Comparison of ENCODE assay signal across 19 cellular contexts in the genomic region with DNA sequence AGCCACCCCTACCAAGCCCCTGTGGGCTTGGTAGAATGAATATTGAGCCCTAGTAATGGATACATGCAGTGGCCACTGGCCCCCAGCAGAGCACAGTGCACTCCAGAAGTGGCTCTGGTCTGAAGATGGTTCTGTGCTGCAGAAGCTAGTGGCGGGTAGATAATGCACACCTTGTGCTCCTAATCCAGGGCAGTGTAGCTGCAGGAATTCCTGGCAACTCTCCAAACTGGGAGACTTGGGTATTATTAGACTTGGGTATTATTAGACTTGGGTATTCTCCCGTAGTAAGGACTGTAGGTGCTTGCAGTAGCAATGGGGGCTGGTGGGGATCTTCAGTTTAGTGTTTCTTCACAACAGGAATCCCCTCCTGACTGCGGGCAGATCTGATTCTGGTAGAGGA. TPM values are rescaled to one million over a fixed set of nuclear protein-coding genes. Genes with fewer than 3 reads are reported as not detected.
DNase-seq lines count a peak whose midpoint lies in the region; ATAC-seq and TF ChIP-seq lines count a peak whose summit lies in the region.
"Had no signal": no experiment of that assay in that cellular context is flagged by ENCODE, and none has a peak within 500 bp of the region (broad histone marks: within the 10 kb centered on the region; RNA-seq: fewer than 3 reads in every experiment).

No MANE protein-coding gene starts in this region.

- H2BK15ac ChIP-seq in IMR-90 (ENCODE audit: low read depth, low read length), result no peak overlapping the region

- POLR2A ChIA-PET in activated CD4-positive, alpha-beta T cell treated with anti-CD3 and anti-CD28 coated beads, Interleukin-2, amount 10 ng/mL, durations not matched to agents 7 days and 5 days (lab: Charles Lee), result no interaction called here
- POLR2A ChIA-PET in IMR-90 (lab: Charles Lee; ENCODE audit: unreplicated experiment), result no interaction called here
- POLR2A ChIA-PET in Caco-2 (lab: Charles Lee), result no interaction called here

- peaks cover 3% of the 10 kb centered on the region; the same call in 1 of the 2 replicates for H4K20me1 ChIP-seq in IMR-90 (ENCODE audit: insufficient read depth, low read length)

- no peaks in the 10 kb centered on the region for H3K27me3 Mint-ChIP-seq in activated CD4-positive, alpha-beta T cell treated with anti-CD3 and anti-CD28 coated beads, Interleukin-2, amount 10 ng/mL, durations not matched to agents 7 days and 5 days
- H3K27me3 Mint-ChIP-seq in CD14-positive monocyte (ENCODE audit: low read depth in 3 of 3), result peaks cover 0 to 2% (median 0%) of the 10 kb centered on the region in 3 donors
- no peaks in the 10 kb centered on the region for H3K27me3 Mint-ChIP-seq in Caco-2 (ENCODE audit: insufficient read depth, unreplicated experiment)
- H3K27me3 Mint-ChIP-seq: CD8-positive, alpha-beta memory T cell had no signal

- H3K4ac ChIP-seq in IMR-90 (ENCODE audit: low read depth, low read length), result no peak overlapping the region

- no peak overlapping the region for H3K4me3 Mint-ChIP-seq in activated CD4-positive, alpha-beta T cell treated with anti-CD3 and anti-CD28 coated beads, Interleukin-2, amount 10 ng/mL, durations not matched to agents 7 days and 5 days
- H3K4me3 Mint-ChIP-seq in CD14-positive monocyte (no peak overlapping the region), Caco-2 (ENCODE audit: unreplicated experiment) (no peak overlapping the region)
- H3K4me3 Mint-ChIP-seq: CD8-positive, alpha-beta memory T cell had no signal

- no peak overlapping the region for H4K5ac ChIP-seq in IMR-90 (ENCODE audit: low read depth, low read length)

- CTCF ChIA-PET in activated CD4-positive, alpha-beta T cell treated with anti-CD3 and anti-CD28 coated beads, Interleukin-2, amount 10 ng/mL, durations not matched to agents 7 days and 5 days (lab: Charles Lee), result interaction anchor here (0.6 to 1.1 kb wide), 3 partner anchors 14 to 50 kb away, joined by 3 to 4 read pairs (median 3); no protein-coding TSS in a partner anchor
- CTCF ChIA-PET in IMR-90 (lab: Yijun Ruan, JAX), result interaction anchor here (1.4 kb wide), 1 partner anchor 16 kb away, joined by 3 read pairs; no protein-coding TSS in a partner anchor
- CTCF ChIA-PET in Caco-2 (lab: Charles Lee), result no interaction called here

- H4K8ac ChIP-seq in IMR-90 (ENCODE audit: low read depth in 2 of 2, low read length in 2 of 2), result no peak overlapping the region

- no peak overlapping the region for H2BK5ac ChIP-seq in IMR-90 (ENCODE audit: low read depth, low read length, poor library complexity, severe bottlenecking)

- no peak overlapping the region for H2BK20ac ChIP-seq in IMR-90 (ENCODE audit: low read depth, low read length)

- H3K18ac ChIP-seq in IMR-90 (ENCODE audit: low read depth, low read length), result no peak overlapping the region

- peaks cover 72% of the 10 kb centered on the region for H3K36me3 Mint-ChIP-seq in activated CD4-positive, alpha-beta T cell treated with anti-CD3 and anti-CD28 coated beads, Interleukin-2, amount 10 ng/mL, durations not matched to agents 7 days and 5 days (ENCODE audit: low read depth)
- H3K36me3 Mint-ChIP-seq in CD14-positive monocyte (peaks cover 44 to 77% of the 10 kb centered on the region in 2 donors), Caco-2 (ENCODE audit: insufficient read depth, unreplicated experiment) (peaks cover 81% of the 10 kb centered on the region)

- H3K27me3 ChIP-seq in IMR-90 (ENCODE audit: control insufficient read depth, insufficient read depth, low read length) (no peaks in the 10 kb centered on the region), Caco-2 (replicated peaks; ENCODE audit: control insufficient read depth, insufficient read depth, low read length) (no peaks in the 10 kb centered on the region)
- H3K27me3 ChIP-seq: BLaER1 had no signal

- H3K36me3 ChIP-seq in IMR-90 (ENCODE audit: control insufficient read depth, insufficient read depth, low read length) (peaks cover 10% of the 10 kb centered on the region), Caco-2 (ENCODE audit: control insufficient read depth, insufficient read depth, low read length) (peaks cover 3% of the 10 kb centered on the region; the same call in 1 of the 2 replicates)

- no peaks in the 10 kb centered on the region for H3K4me1 Mint-ChIP-seq in activated CD4-positive, alpha-beta T cell treated with anti-CD3 and anti-CD28 coated beads, Interleukin-2, amount 10 ng/mL, durations not matched to agents 7 days and 5 days
- H3K4me1 Mint-ChIP-seq in CD14-positive monocyte (no peaks in the 10 kb centered on the region), Caco-2 (ENCODE audit: low read depth, unreplicated experiment) (no peaks in the 10 kb centered on the region)

- peaks cover 2% of the 10 kb centered on the region; the same call in 1 of the 2 replicates for H3K9me1 ChIP-seq in IMR-90 (ENCODE audit: insufficient read depth, low read length)

- H3K9me3 Mint-ChIP-seq in activated CD4-positive, alpha-beta T cell treated with anti-CD3 and anti-CD28 coated beads, Interleukin-2, amount 10 ng/mL, durations not matched to agents 7 days and 5 days, result no peaks in the 10 kb centered on the region
- H3K9me3 Mint-ChIP-seq in CD14-positive monocyte (no peaks in the 10 kb centered on the region), Caco-2 (ENCODE audit: unreplicated experiment) (no peaks in the 10 kb centered on the region)
- H3K9me3 Mint-ChIP-seq: CD8-positive, alpha-beta memory T cell had no signal

- DNase-seq in activated CD4-positive, alpha-beta T cell treated with anti-CD3 and anti-CD28 coated beads, Interleukin-2, amount 10 ng/mL, durations not matched to agents 7 days and 5 days, result no peak
- no peak for DNase-seq in activated CD4-positive, alpha-beta T cell treated with anti-CD3 and anti-CD28 coated beads for 1 hour
- DNase-seq in CD14-positive monocyte (ENCODE audit: low spot score) (no peak), IMR-90 (no peak), myocyte (ENCODE audit: low read depth) (peak; percentile 13), Ammon's horn (ENCODE audit: low spot score) (no peak), NCI-H1105 treated with DMSO at 0.1 percent for 48 hours (lab: John Stamatoyannopoulos, UW) (no peak), Caco-2 (no peak)
- DNase-seq: CD8-positive, alpha-beta memory T cell; DMS79 treated with DMSO at 0.1 percent for 48 hours; KG1; MV-4-11; NCI-H1436; NCI-H1930; NCI-H2171; NCI-H446 treated with DMSO at 0.1 percent for 48 hours; SW 1271 had no signal

- dilution Hi-C loops in IMR-90 (cut with HindIII; ENCODE audit: low sequenced_read_pairs, unreplicated experiment), result no loop called here

- no peak for TF ChIP-seq POLR2A in IMR-90 (IDR thresholded peaks at IDR 0.05; ENCODE audit: low read depth, low read length)

- H3K27ac ChIP-seq in IMR-90 (ENCODE audit: insufficient read depth, low read length), result no peak overlapping the region
- H3K27ac ChIP-seq: A549, BLaER1 had no signal

- H4K91ac ChIP-seq in IMR-90 (ENCODE audit: insufficient read depth, low read depth, low read length), result no peak overlapping the region

- no peak for ATAC-seq in IMR-90 (ENCODE audit: low read depth)
- ATAC-seq: A549 had no signal

- no peak overlapping the region for H3K14ac ChIP-seq in IMR-90 (replicated peaks; ENCODE audit: low read depth, low read length)

- no peak overlapping the region for H3K23ac ChIP-seq in IMR-90 (ENCODE audit: low read depth, low read length)

- no peak overlapping the region for H3K4me2 ChIP-seq in IMR-90 (ENCODE audit: low read depth, low read length)
- H3K4me2 ChIP-seq: A549, BLaER1 had no signal

- H2BK120ac ChIP-seq in IMR-90 (ENCODE audit: low read depth, low read length), result no peak overlapping the region

- peaks cover 9 to 11% of the 10 kb centered on the region in 2 experiments; a peak in 3 of 4 replicates for H3K79me1 ChIP-seq in IMR-90 (ENCODE audit: low read depth in 1 of 2, low read length in 2 of 2)

- no TSS peak for BruUV-seq in IMR-90 (replicated peaks; lab: Mats Ljungman, UMichigan)
- no TSS peak for BruUV-seq in Caco-2 (replicated peaks; lab: Mats Ljungman, UMichigan)

- in situ Hi-C loops in IMR-90 (cut with MboI; ENCODE audit: low sequenced_read_pairs), result no loop called here

- no peak overlapping the region for H2AK9ac ChIP-seq in IMR-90 (replicated peaks; ENCODE audit: low read depth, low read length, poor library complexity)

- peak overlapping the region; percentile 11 for H2AFZ ChIP-seq in IMR-90 (replicated peaks; ENCODE audit: low read length, poor library complexity)

- no peaks in the 10 kb centered on the region for H3K9me3 ChIP-seq in IMR-90 (ENCODE audit: control insufficient read depth, insufficient read depth, low read length)
- no peaks in the 10 kb centered on the region for H3K9me3 ChIP-seq in Caco-2
- H3K9me3 ChIP-seq: A549, BLaER1 had no signal

- no peak overlapping the region for H3K56ac ChIP-seq in IMR-90 (ENCODE audit: extremely low read depth, insufficient read depth, low read length)

- TF ChIP-seq RAD21 in IMR-90 (IDR thresholded peaks at IDR 0.05; ENCODE audit: low read length), result no peak

- H3K4me1 ChIP-seq in IMR-90 (ENCODE audit: control insufficient read depth, insufficient read depth, low read length), result no peaks in the 10 kb centered on the region
- H3K4me1 ChIP-seq in Caco-2, result no peaks in the 10 kb centered on the region
- H3K4me1 ChIP-seq: A549, BLaER1 had no signal

- intact Hi-C loops in CD14-positive monocyte (cut with micrococcal nuclease), result no loop called here
- intact Hi-C loops in IMR-90 (cut with micrococcal nuclease), result loop anchor here (10.0 kb wide), 1 partner anchor 1183 kb away; no protein-coding TSS in a partner anchor
- intact Hi-C loops in Caco-2 (cut with micrococcal nuclease; ENCODE audit: unreplicated experiment), result no loop called here

- H3K27ac Mint-ChIP-seq in activated CD4-positive, alpha-beta T cell treated with anti-CD3 and anti-CD28 coated beads, Interleukin-2, amount 10 ng/mL, durations not matched to agents 7 days and 5 days, result peak overlapping the region; percentile 19
- H3K27ac Mint-ChIP-seq in CD14-positive monocyte, result peak overlapping the region in 6 of 7 donors; percentile 12 to 80 (median 52)
- H3K27ac Mint-ChIP-seq in Caco-2 (ENCODE audit: unreplicated experiment), result no peak overlapping the region
- H3K27ac Mint-ChIP-seq: CD8-positive, alpha-beta memory T cell had no signal

- no peak overlapping the region for H2AK5ac ChIP-seq in IMR-90 (ENCODE audit: low read depth, low read length)

- no peak overlapping the region for H3K9ac ChIP-seq in IMR-90 (ENCODE audit: low read depth, low read length)
- H3K9ac ChIP-seq: BLaER1 had no signal

- TF ChIP-seq CTCF in CD14-positive monocyte (IDR thresholded peaks at IDR 0.05), result no peak
- TF ChIP-seq CTCF in IMR-90 (conservative IDR thresholded peaks at IDR 0.05; ENCODE audit: low read depth, low read length), result no peak
- no peak for TF ChIP-seq CTCF in Caco-2 (IDR thresholded peaks at IDR 0.05; ENCODE audit: insufficient read depth in 1 of 2, low read depth in 1 of 2, low read length in 1 of 2, severe bottlenecking in 1 of 2, unreplicated experiment in 1 of 2)

- WGBS in IMR-90 (ENCODE audit: extremely low coverage in 2 of 2, insufficient read length in 1 of 2), 2 experiments, result no CpG with 5 or more reads among the region's 3 CpGs

- no peak overlapping the region for H3K4me3 ChIP-seq in IMR-90 (ENCODE audit: insufficient read depth, low read depth, low read length)
- H3K4me3 ChIP-seq in Caco-2 (ENCODE audit: low read depth, low read length), result no peak overlapping the region
- H3K4me3 ChIP-seq: A549, BLaER1 had no signal

RNA-seq across cellular contexts. Expression of gene NUSAP1, which starts 34.7 kb away (rescaled TPM):
- 100 to 1,000 TPM; 310 to 336 TPM for total RNA-seq in activated CD4-positive, alpha-beta T cell treated with anti-CD3 and anti-CD28 coated beads, Interleukin-2, amount 10 ng/mL, durations not matched to agents 7 days and 5 days
- polyA plus RNA-seq in CD14-positive monocyte (1 to 10 TPM; 2.4 to 3.5 TPM), IMR-90 (2012; rRNA removed) (59.2 and 61.7 TPM in 2 replicates)
- total RNA-seq in IMR-90 (2012; rRNA removed) (92.5 and 123 TPM in 2 replicates), myocyte (6.6 and 11.3 TPM in 2 replicates), Caco-2 (2022) (106 and 110 TPM in 2 replicates)
- 10.1 and 17.0 TPM in 2 replicates for polyA plus RNA-seq in IMR-90 (2012; cell fraction: cytosol; rRNA removed)
- 30.4 and 58.2 TPM in 2 replicates for polyA plus RNA-seq in IMR-90 (2012; cell fraction: nucleus; rRNA removed; ENCODE audit: low replicate concordance)
- 0.49 TPM for polyA plus RNA-seq in myocyte (2012)

RNA-seq across cellular contexts. Expression of gene NDUFAF1, which starts 34.9 kb away (rescaled TPM):
- 10 to 100 TPM; 13.4 to 14.7 TPM for total RNA-seq in activated CD4-positive, alpha-beta T cell treated with anti-CD3 and anti-CD28 coated beads, Interleukin-2, amount 10 ng/mL, durations not matched to agents 7 days and 5 days
- polyA plus RNA-seq in CD14-positive monocyte (10 to 100 TPM; 26.9 to 29.1 TPM), IMR-90 (2012; rRNA removed) (13.4 and 14.6 TPM in 2 replicates)
- total RNA-seq in IMR-90 (2012; rRNA removed) (16.8 and 28.3 TPM in 2 replicates), myocyte (42.1 and 50.1 TPM in 2 replicates), Caco-2 (2022) (13.3 and 18.3 TPM in 2 replicates)
- polyA plus RNA-seq in IMR-90 (2012; cell fraction: cytosol; rRNA removed), result 4.9 and 6.7 TPM in 2 replicates
- polyA plus RNA-seq in IMR-90 (2012; cell fraction: nucleus; rRNA removed; ENCODE audit: low replicate concordance), result 1.6 and 8.6 TPM in 2 replicates
- 27.1 TPM for polyA plus RNA-seq in myocyte (2012)

RNA-seq across cellular contexts. Expression of gene OIP5, which starts 35.0 kb away (rescaled TPM):
- 10 to 100 TPM; 18.9 to 21.9 TPM for total RNA-seq in activated CD4-positive, alpha-beta T cell treated with anti-CD3 and anti-CD28 coated beads, Interleukin-2, amount 10 ng/mL, durations not matched to agents 7 days and 5 days
- polyA plus RNA-seq in CD14-positive monocyte (under 1 TPM; 0.22 to 0.28 TPM), IMR-90 (2012; rRNA removed) (5.4 and 5.5 TPM in 2 replicates)
- total RNA-seq in IMR-90 (2012; rRNA removed) (4.1 and 7.5 TPM in 2 replicates), myocyte (0.78 TPM in 1 of 2 replicates, not detected in the other), Caco-2 (2022) (23.4 and 26.4 TPM in 2 replicates)
- 3.9 and 4.5 TPM in 2 replicates for polyA plus RNA-seq in IMR-90 (2012; cell fraction: cytosol; rRNA removed)
- polyA plus RNA-seq in IMR-90 (2012; cell fraction: nucleus; rRNA removed; ENCODE audit: low replicate concordance), result 1.0 and 1.4 TPM in 2 replicates
- polyA plus RNA-seq in myocyte (2012), result 0.61 TPM

RNA-seq across cellular contexts. Expression of gene RTF1, which starts 49.5 kb away (rescaled TPM):
- 10 to 100 TPM; 40.4 to 45.7 TPM for total RNA-seq in activated CD4-positive, alpha-beta T cell treated with anti-CD3 and anti-CD28 coated beads, Interleukin-2, amount 10 ng/mL, durations not matched to agents 7 days and 5 days
- polyA plus RNA-seq in CD14-positive monocyte (10 to 100 TPM; 11.2 to 15.0 TPM), IMR-90 (2012; rRNA removed) (21.7 and 24.3 TPM in 2 replicates)
- total RNA-seq in IMR-90 (2012; rRNA removed) (15.1 and 17.8 TPM in 2 replicates), myocyte (19.4 and 21.2 TPM in 2 replicates), Caco-2 (2022) (40.8 TPM in 2 replicates)
- polyA plus RNA-seq in IMR-90 (2012; cell fraction: cytosol; rRNA removed), result 10.7 and 17.1 TPM in 2 replicates
- polyA plus RNA-seq in IMR-90 (2012; cell fraction: nucleus; rRNA removed; ENCODE audit: low replicate concordance), result 6.5 and 32.5 TPM in 2 replicates
- 18.1 TPM for polyA plus RNA-seq in myocyte (2012)
